In genomic region chr2:103451283-103451682, GRCh38 we compare ENCODE assay signal across 3 cellular contexts.
TF ChIP-seq lines count a peak whose summit lies in the region.

No MANE protein-coding gene starts in this region.

TF ChIP-seq in A549, 52 proteins besides CTCF, POLR2A, EP300 and RAD21 (continued from another document):
- TF ChIP-seq MAFK (IDR thresholded peaks at IDR 0.05; ENCODE audit: partially characterized antibody) (peak; percentile 75), HDAC2 (IDR thresholded peaks at IDR 0.05) (no peak)
TF ChIP-seq in A549: peak in this region for 1.

TF ChIP-seq in IMR-90, 13 proteins besides CTCF, POLR2A, EP300 and RAD21 (continued from another document):
- TF ChIP-seq ELK1 (IDR thresholded peaks at IDR 0.05; ENCODE audit: borderline replicate concordance, low read depth, low read length), result no peak
TF ChIP-seq in IMR-90: peak in this region for 1.

TF ChIP-seq in H1, 55 proteins besides CTCF, POLR2A, EP300 and RAD21:
- TF ChIP-seq, protein P1, sequence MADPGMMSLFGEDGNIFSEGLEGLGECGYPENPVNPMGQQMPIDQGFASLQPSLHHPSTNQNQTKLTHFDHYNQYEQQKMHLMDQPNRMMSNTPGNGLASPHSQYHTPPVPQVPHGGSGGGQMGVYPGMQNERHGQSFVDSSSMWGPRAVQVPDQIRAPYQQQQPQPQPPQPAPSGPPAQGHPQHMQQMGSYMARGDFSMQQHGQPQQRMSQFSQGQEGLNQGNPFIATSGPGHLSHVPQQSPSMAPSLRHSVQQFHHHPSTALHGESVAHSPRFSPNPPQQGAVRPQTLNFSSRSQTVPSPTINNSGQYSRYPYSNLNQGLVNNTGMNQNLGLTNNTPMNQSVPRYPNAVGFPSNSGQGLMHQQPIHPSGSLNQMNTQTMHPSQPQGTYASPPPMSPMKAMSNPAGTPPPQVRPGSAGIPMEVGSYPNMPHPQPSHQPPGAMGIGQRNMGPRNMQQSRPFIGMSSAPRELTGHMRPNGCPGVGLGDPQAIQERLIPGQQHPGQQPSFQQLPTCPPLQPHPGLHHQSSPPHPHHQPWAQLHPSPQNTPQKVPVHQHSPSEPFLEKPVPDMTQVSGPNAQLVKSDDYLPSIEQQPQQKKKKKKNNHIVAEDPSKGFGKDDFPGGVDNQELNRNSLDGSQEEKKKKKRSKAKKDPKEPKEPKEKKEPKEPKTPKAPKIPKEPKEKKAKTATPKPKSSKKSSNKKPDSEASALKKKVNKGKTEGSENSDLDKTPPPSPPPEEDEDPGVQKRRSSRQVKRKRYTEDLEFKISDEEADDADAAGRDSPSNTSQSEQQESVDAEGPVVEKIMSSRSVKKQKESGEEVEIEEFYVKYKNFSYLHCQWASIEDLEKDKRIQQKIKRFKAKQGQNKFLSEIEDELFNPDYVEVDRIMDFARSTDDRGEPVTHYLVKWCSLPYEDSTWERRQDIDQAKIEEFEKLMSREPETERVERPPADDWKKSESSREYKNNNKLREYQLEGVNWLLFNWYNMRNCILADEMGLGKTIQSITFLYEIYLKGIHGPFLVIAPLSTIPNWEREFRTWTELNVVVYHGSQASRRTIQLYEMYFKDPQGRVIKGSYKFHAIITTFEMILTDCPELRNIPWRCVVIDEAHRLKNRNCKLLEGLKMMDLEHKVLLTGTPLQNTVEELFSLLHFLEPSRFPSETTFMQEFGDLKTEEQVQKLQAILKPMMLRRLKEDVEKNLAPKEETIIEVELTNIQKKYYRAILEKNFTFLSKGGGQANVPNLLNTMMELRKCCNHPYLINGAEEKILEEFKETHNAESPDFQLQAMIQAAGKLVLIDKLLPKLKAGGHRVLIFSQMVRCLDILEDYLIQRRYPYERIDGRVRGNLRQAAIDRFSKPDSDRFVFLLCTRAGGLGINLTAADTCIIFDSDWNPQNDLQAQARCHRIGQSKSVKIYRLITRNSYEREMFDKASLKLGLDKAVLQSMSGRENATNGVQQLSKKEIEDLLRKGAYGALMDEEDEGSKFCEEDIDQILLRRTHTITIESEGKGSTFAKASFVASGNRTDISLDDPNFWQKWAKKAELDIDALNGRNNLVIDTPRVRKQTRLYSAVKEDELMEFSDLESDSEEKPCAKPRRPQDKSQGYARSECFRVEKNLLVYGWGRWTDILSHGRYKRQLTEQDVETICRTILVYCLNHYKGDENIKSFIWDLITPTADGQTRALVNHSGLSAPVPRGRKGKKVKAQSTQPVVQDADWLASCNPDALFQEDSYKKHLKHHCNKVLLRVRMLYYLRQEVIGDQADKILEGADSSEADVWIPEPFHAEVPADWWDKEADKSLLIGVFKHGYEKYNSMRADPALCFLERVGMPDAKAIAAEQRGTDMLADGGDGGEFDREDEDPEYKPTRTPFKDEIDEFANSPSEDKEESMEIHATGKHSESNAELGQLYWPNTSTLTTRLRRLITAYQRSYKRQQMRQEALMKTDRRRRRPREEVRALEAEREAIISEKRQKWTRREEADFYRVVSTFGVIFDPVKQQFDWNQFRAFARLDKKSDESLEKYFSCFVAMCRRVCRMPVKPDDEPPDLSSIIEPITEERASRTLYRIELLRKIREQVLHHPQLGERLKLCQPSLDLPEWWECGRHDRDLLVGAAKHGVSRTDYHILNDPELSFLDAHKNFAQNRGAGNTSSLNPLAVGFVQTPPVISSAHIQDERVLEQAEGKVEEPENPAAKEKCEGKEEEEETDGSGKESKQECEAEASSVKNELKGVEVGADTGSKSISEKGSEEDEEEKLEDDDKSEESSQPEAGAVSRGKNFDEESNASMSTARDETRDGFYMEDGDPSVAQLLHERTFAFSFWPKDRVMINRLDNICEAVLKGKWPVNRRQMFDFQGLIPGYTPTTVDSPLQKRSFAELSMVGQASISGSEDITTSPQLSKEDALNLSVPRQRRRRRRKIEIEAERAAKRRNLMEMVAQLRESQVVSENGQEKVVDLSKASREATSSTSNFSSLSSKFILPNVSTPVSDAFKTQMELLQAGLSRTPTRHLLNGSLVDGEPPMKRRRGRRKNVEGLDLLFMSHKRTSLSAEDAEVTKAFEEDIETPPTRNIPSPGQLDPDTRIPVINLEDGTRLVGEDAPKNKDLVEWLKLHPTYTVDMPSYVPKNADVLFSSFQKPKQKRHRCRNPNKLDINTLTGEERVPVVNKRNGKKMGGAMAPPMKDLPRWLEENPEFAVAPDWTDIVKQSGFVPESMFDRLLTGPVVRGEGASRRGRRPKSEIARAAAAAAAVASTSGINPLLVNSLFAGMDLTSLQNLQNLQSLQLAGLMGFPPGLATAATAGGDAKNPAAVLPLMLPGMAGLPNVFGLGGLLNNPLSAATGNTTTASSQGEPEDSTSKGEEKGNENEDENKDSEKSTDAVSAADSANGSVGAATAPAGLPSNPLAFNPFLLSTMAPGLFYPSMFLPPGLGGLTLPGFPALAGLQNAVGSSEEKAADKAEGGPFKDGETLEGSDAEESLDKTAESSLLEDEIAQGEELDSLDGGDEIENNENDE (IDR thresholded peaks at IDR 0.05; ENCODE audit: insufficient replicate concordance, low read length), result no peak
- 0 out of 2 replicates have a peak, but pooled peaks have one; percentile 18 for TF ChIP-seq MAFK (IDR thresholded peaks at IDR 0.05; ENCODE audit: low read depth, low read length)
